In genomic region chr7:90669492-90669891, GRCh38 we compare ENCODE assay signal across 27 cellular contexts.
A peak's percentile ranks its signal among the peaks of the same experiment; 100 is the strongest.
DNase-seq lines count a peak whose midpoint lies in the region; ATAC-seq, FAIRE-seq and TF ChIP-seq lines count a peak whose summit lies in the region.
"Had no signal": no experiment of that assay in that cellular context is flagged by ENCODE, and none has a peak within 500 bp of the region (broad histone marks: within the 10 kb centered on the region; RNA-seq: fewer than 3 reads in every experiment).

No MANE protein-coding gene starts in this region.

- TF ChIP-seq CTCF in K562 (IDR thresholded peaks at IDR 0.05 in 2 of 3, conservative IDR thresholded peaks at IDR 0.05 in 1 of 3; ENCODE audit: insufficient read depth in 2 of 3, low read depth in 1 of 3, low read length in 3 of 3), result no peak

- TF ChIP-seq EP300 in K562 (IDR thresholded peaks at IDR 0.05; ENCODE audit: low read length), result no peak

- H3K4me1 ChIP-seq in K562 (replicated peaks in 1 of 2; ENCODE audit: control insufficient read depth in 2 of 2, insufficient read depth in 2 of 2, low read length in 2 of 2), result no peaks in the 10 kb centered on the region
- H3K4me1 ChIP-seq: BE2C, foreskin keratinocyte, HAP-1, SJSA1 had no signal

- in situ Hi-C loops in K562 (cut with MboI), result no loop called here

- H3K4me3 ChIP-seq in K562, result no peak overlapping the region
- H3K4me3 ChIP-seq: cardiac muscle cell, esophagus muscularis mucosa, HAP-1, heart left ventricle, mucosa of descending colon, SJSA1, smooth muscle cell had no signal

- peak; percentile 15 for FAIRE-seq in K562 (lab: Jason Lieb, UNC)

- no peak overlapping the region for H3K27ac ChIP-seq in K562 (ENCODE audit: extremely low read depth, low read depth, low read length)
- H3K27ac ChIP-seq: cardiac muscle cell, esophagus muscularis mucosa, foreskin keratinocyte, SJSA1 had no signal

- no peaks in the 10 kb centered on the region for H3K9me3 ChIP-seq in K562 (replicated peaks; ENCODE audit: control insufficient read depth, insufficient read depth, low read depth, low read length)
- H3K9me3 ChIP-seq: BE2C, esophagus muscularis mucosa, HAP-1, heart left ventricle, mucosa of descending colon, SJSA1 had no signal

- H3K79me2 ChIP-seq in K562 (ENCODE audit: control insufficient read depth, insufficient read depth, low read length), result no peaks in the 10 kb centered on the region

- no peaks in the 10 kb centered on the region for H3K9me1 ChIP-seq in K562 (ENCODE audit: control insufficient read depth, insufficient read depth, low read length)

- H3K27me3 ChIP-seq in K562 (ENCODE audit: control insufficient read depth in 2 of 2, insufficient read depth in 2 of 2, low read length in 2 of 2), result no peaks in the 10 kb centered on the region
- H3K27me3 ChIP-seq: BE2C, cardiac muscle cell, esophagus muscularis mucosa, foreskin keratinocyte, heart left ventricle, SJSA1 had no signal

- peak; percentile 60 for ATAC-seq in GM18498 (IDR thresholded peaks at IDR 0.05; ENCODE audit: unreplicated experiment)
- ATAC-seq in GM19463 (IDR thresholded peaks at IDR 0.05; ENCODE audit: unreplicated experiment), result peak; percentile 53
- peak; percentile 80 for ATAC-seq in HG02885 (IDR thresholded peaks at IDR 0.05; ENCODE audit: poor library complexity, unreplicated experiment)
- ATAC-seq in K562, result no peak
- no peak for ATAC-seq in HG02884 (IDR thresholded peaks at IDR 0.05; ENCODE audit: unreplicated experiment)
- ATAC-seq: foreskin keratinocyte, mucosa of descending colon, T-cell had no signal

- CTCF ChIA-PET in K562 (lab: Yijun Ruan, JAX; ENCODE audit: low intra/inter-chr PET ratio), result no interaction called here

- no peak for DNase-seq in K562 (ENCODE audit: extremely low read depth in 1 of 4, low spot score in 3 of 4)
- DNase-seq in NK-92 treated with Interleukin-12 subunit alpha and Interleukin-12 subunit beta, amount 100 ng/mL, for 24 hours (lab: John Stamatoyannopoulos, UW), result no peak
- no peak for DNase-seq in SKM-1 treated with dmso at 0.1 percent for 144 hours (lab: John Stamatoyannopoulos, UW; ENCODE audit: unreplicated experiment)
- DNase-seq in NCI-H2171 (lab: John Stamatoyannopoulos, UW), result no peak
- DNase-seq: activated CD4-positive, alpha-beta memory T cell treated with anti-CD3 and anti-CD28 coated beads, Interleukin-2, amount 10 ng/mL, durations not matched to agents 7 days and 5 days; aorta; BE2C; CD8-positive, alpha-beta memory T cell; endodermal cell; foreskin keratinocyte; heart left ventricle; KBM-7; mucosa of descending colon; NCI-H2029 treated with DMSO at 0.1 percent for 48 hours; NCI-H345; nephron progenitor cell; retina; T-cell had no signal

- intact Hi-C loops in K562 (cut with micrococcal nuclease), result no loop called here

- TF ChIP-seq RAD21 in K562 (CRISPR knock-in tag; conservative IDR thresholded peaks at IDR 0.05 in 1 of 2, IDR thresholded peaks at IDR 0.05 in 1 of 2), result no peak

- BruUV-seq in K562 (replicated peaks; lab: Mats Ljungman, UMichigan), result no TSS peak

- WGBS in K562 (ENCODE audit: insufficient coverage, low coverage, missing lambda C conversion rate), result 6% methylated on average over 1 of the region's 1 CpG

- H3K36me3 ChIP-seq in K562 (ENCODE audit: control insufficient read depth, insufficient read depth, low read length), result no peaks in the 10 kb centered on the region
- H3K36me3 ChIP-seq: BE2C, cardiac muscle cell, esophagus muscularis mucosa, HAP-1, heart left ventricle, SJSA1 had no signal

- TF ChIP-seq POLR2A in K562 (conservative IDR thresholded peaks at IDR 0.05), result no peak

- no peak overlapping the region for H2AFZ ChIP-seq in K562 (ENCODE audit: low read depth, low read length)

- no peaks in the 10 kb centered on the region for H4K20me1 ChIP-seq in K562 (replicated peaks; ENCODE audit: control insufficient read depth, insufficient read depth, low read length)

- no peak overlapping the region for H3K9ac ChIP-seq in K562 (ENCODE audit: insufficient read depth in 1 of 2, low read depth in 2 of 2, low read length in 2 of 2)

- H3K4me2 ChIP-seq in K562 (ENCODE audit: insufficient read depth, low read length), result no peak overlapping the region
- H3K4me2 ChIP-seq: smooth muscle cell had no signal

- POLR2A ChIA-PET in K562 (lab: Yijun Ruan, JAX), result no interaction called here

TF ChIP-seq in K562, 482 proteins besides CTCF, POLR2A, EP300 and RAD21:
- TF ChIP-seq TRIM24 (IDR thresholded peaks at IDR 0.05) (no peak), ZZZ3 (IDR thresholded peaks at IDR 0.05) (no peak), ARID1B (IDR thresholded peaks at IDR 0.05) (no peak), POLR3A (IDR thresholded peaks at IDR 0.05; ENCODE audit: borderline replicate concordance, extremely low read depth, insufficient read depth, insufficient read length) (no peak), STAG1 (CRISPR knock-in tag; IDR thresholded peaks at IDR 0.05; ENCODE audit: borderline replicate concordance) (no peak), ZNF584 (CRISPR knock-in tag; IDR thresholded peaks at IDR 0.05; ENCODE audit: low read depth) (no peak), ELF1 (tag; IDR thresholded peaks at IDR 0.05) (no peak), ZNF324 (CRISPR knock-in tag; IDR thresholded peaks at IDR 0.05) (no peak), POU5F1 (IDR thresholded peaks at IDR 0.05; ENCODE audit: borderline replicate concordance, low read depth, low read length, partially characterized antibody) (no peak), NFXL1 (CRISPR knock-in tag; IDR thresholded peaks at IDR 0.05) (no peak), BCOR (IDR thresholded peaks at IDR 0.05) (no peak), TCF7 (IDR thresholded peaks at IDR 0.05; ENCODE audit: borderline replicate concordance) (no peak), RB1 (IDR thresholded peaks at IDR 0.05; ENCODE audit: low read depth) (no peak), SMC3 (conservative IDR thresholded peaks at IDR 0.05; ENCODE audit: insufficient read depth, low read depth, low read length) (no peak), YY1 (IDR thresholded peaks at IDR 0.05; ENCODE audit: borderline replicate concordance in 1 of 3, control insufficient read depth in 1 of 3, extremely low read depth in 1 of 3, insufficient read depth in 3 of 3, insufficient read length in 1 of 3, insufficient replicate concordance in 2 of 3, low read depth in 1 of 3, low read length in 2 of 3) (no peak), NCOA4 (IDR thresholded peaks at IDR 0.05; ENCODE audit: partially characterized antibody) (no peak), KAT2B (IDR thresholded peaks at IDR 0.05; ENCODE audit: low read depth, low read length) (no peak)
- TF ChIP-seq, protein P1, sequence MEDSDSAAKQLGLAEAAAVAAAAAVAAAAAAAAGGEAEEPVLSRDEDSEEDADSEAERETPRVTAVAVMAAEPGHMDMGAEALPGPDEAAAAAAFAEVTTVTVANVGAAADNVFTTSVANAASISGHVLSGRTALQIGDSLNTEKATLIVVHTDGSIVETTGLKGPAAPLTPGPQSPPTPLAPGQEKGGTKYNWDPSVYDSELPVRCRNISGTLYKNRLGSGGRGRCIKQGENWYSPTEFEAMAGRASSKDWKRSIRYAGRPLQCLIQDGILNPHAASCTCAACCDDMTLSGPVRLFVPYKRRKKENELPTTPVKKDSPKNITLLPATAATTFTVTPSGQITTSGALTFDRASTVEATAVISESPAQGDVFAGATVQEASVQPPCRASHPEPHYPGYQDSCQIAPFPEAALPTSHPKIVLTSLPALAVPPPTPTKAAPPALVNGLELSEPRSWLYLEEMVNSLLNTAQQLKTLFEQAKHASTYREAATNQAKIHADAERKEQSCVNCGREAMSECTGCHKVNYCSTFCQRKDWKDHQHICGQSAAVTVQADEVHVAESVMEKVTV (CRISPR knock-in tag; IDR thresholded peaks at IDR 0.05), result no peak
TF ChIP-seq in K562: peak in this region for 0.

Comparison
In these comparisons a context has a peak if more than half of its experiments do, and no peak if none do; other contexts are left out.
1. ATAC-seq: peak in GM18498 (single experiment), GM19463 (single experiment) and HG02885 (single experiment); none in K562 (single experiment) and HG02884 (single experiment).